ENCODE assay signal across 8 cellular contexts in the genomic region with DNA sequence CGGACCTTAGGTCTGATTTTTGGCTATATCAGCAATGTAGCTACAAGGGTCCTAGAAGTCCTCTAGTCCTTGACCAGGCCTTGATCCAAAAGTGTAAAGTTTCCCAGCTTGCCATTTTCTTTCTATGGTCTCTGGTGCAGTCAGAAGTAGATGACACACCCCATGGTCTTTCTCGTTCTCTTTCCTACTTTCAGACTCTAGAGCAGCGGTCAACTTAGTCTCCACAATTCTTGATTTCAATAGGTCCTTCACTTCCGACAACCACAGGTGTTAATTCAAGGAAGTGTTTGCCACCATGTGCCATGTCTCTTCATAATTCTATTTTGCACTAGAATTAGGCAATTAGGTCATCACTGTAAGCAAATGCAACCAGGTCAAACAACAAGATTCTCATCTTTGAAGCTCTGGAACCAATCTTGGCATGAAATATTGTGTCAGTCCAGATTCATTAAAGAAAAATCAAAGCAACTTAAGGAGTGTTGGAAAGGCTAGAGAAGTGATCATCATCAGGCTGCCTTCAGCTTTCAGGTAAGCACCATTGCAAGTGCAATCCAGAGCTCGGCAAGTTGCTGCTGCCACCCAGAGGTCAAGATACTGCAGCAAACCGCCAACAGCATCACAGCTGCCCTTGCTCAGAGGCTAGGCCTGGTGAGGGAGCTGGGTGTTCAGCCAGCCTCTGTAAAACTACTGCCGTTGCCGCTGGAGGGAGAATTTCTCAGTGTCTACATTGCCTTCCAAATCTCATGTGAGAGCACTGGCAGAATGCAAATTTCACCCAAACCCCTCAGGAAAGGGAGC. TPM values are rescaled to one million over a fixed set of nuclear protein-coding genes. Genes with fewer than 3 reads are reported as not detected.
DNase-seq lines count a peak whose midpoint lies in the region; ATAC-seq, FAIRE-seq and TF ChIP-seq lines count a peak whose summit lies in the region.

No MANE protein-coding gene starts in this region.

- DNase-seq in Daoy (ENCODE audit: low read depth) (peak; percentile 28), GM19240 (ENCODE audit: insufficient read length, low spot score) (peak; percentile 12), RCC 7860 (ENCODE audit: low spot score) (peak; percentile 55), cerebellum (ENCODE audit: low spot score) (peak; percentile 74), right lobe of liver (peak; percentile 60 to 75 (median 68)), aorta (peak in 1 of 2 donors; percentile 61)

- TF ChIP-seq POLR2A in right lobe of liver (IDR thresholded peaks at IDR 0.05) = no peak

- ATAC-seq in HG03432 (IDR thresholded peaks at IDR 0.05; ENCODE audit: unreplicated experiment) (peak; percentile 94), right lobe of liver (peak; percentile 79 to 99 (median 96)), aorta (ENCODE audit: low FRiP score) (peak; percentile 87), HG03097 (IDR thresholded peaks at IDR 0.05; ENCODE audit: low FRiP score, unreplicated experiment) (no peak)

- intact Hi-C loops in right lobe of liver (cut with DNase I) (no loop called here), aorta (cut with DNase I) (no loop called here)

- peak; percentile 41 to 69 (median 54) for TF ChIP-seq CTCF in right lobe of liver (IDR thresholded peaks at IDR 0.05)

- no peak overlapping the region for H3K4me3 ChIP-seq in right lobe of liver
- no peak overlapping the region for H3K4me3 ChIP-seq in aorta (ENCODE audit: low read length in 2 of 2)

- WGBS in right lobe of liver (ENCODE audit: insufficient coverage, low coverage, low lambda C conversion rate, missing lambda C conversion rate) = 47% methylated on average over 6 of the region's 8 CpGs
- WGBS in aorta, 2 donors = 50 to 52% methylated on average over 8 of the region's 8 CpGs

- no peaks in the 10 kb centered on the region for H3K4me1 ChIP-seq in right lobe of liver
- H3K4me1 ChIP-seq in aorta (ENCODE audit: control insufficient read depth in 1 of 2, insufficient read depth in 2 of 2, low read length in 2 of 2) = no peaks in the 10 kb centered on the region

- H3K36me3 ChIP-seq in right lobe of liver = no peaks in the 10 kb centered on the region
- no peaks in the 10 kb centered on the region for H3K36me3 ChIP-seq in aorta (ENCODE audit: control insufficient read depth in 1 of 2, insufficient read depth in 2 of 2, low read length in 1 of 2)

- H3K27ac ChIP-seq in right lobe of liver = no peak overlapping the region
- no peak overlapping the region for H3K27ac ChIP-seq in aorta (ENCODE audit: low read depth in 1 of 2, low read length in 2 of 2)

- FAIRE-seq in RCC 7860 (lab: Jason Lieb, UNC) = no peak

- H3K27me3 ChIP-seq in right lobe of liver (no peaks in the 10 kb centered on the region), aorta (ENCODE audit: control insufficient read depth in 1 of 2, insufficient read depth in 2 of 2, low read length in 1 of 2) (no peaks in the 10 kb centered on the region)

- H3K9me3 ChIP-seq in right lobe of liver (no peaks in the 10 kb centered on the region), aorta (ENCODE audit: control insufficient read depth, low read length) (no peaks in the 10 kb centered on the region)

RNA-seq across cellular contexts. Expression of gene SYNE1, which starts 5.6 kb away (rescaled TPM):
- 7.6 and 8.7 TPM in 2 replicates for total RNA-seq in Daoy (2014; rRNA removed; shearing (Covaris generic))
- total RNA-seq in cerebellum = 165 TPM
- total RNA-seq in right lobe of liver = 10 to 100 TPM; 22.8 to 43.2 (median 25.0) TPM
- 100 to 1,000 TPM; 324 to 356 TPM for total RNA-seq in aorta
- polyA plus RNA-seq in aorta = 100 to 1,000 TPM in 1 of 2 donors, 10 to 100 TPM in 1; 54.3 to 118 TPM

RNA-seq across cellular contexts. Expression of gene MYCT1, which starts 54.9 kb away (rescaled TPM):
- 0.06 and 0.15 TPM in 2 replicates for total RNA-seq in Daoy (2014; rRNA removed; shearing (Covaris generic))
- total RNA-seq in cerebellum (3.1 TPM), right lobe of liver (1 to 10 TPM; 2.3 to 6.6 (median 4.7) TPM), aorta (10 to 100 TPM; 11.9 to 20.1 TPM)
- polyA plus RNA-seq in aorta = 1 to 10 TPM in 1 of 2 donors, under 1 TPM in 1; 0.59 to 2.0 TPM
